In the genomic region with DNA sequence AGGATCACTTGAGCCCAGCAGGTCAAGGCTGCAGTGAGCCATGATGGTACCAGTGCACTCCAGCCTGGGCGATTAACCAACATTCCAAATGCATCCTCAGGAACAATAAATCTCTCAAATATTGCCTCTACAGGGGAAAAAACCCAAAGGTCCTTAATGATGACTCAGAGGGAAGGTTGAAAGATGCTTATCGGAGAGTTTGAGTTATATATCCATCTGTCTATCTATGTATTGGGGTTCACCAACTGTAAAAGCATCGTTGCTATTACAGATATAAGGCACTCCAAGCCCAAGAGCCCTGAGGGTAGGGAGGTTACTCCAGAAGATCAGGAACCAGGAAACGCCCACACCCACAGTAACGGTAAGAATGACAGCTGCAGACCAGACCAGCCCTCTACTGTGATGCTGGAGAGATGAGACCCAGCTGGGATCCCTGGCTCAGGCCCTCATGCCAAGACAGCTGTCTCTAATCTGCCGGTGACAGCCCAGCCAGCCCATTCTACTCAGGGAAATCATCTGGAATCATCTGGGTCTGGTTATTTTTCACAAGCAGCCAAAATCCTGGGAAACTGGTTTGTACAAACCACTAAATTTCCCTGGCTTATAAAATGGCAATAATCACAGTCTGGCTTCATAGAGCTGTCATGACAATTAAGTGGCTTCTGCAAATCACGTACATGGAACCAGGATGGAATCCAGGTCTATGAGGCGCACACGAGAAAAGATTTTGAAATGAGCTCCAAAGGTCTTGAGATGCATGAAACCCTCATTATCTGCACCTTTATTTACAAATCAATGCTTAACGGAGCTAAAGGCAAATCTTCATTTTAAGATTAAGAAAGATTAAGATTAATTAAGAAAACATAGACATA, we compare ENCODE assay signal across 8 cellular contexts. TPM values are rescaled to one million over a fixed set of nuclear protein-coding genes. Genes with fewer than 3 reads are reported as not detected.
DNase-seq lines count a peak whose midpoint lies in the region; ATAC-seq and TF ChIP-seq lines count a peak whose summit lies in the region.

No MANE protein-coding gene starts in this region.

- TF ChIP-seq CTCF in VCaP (conservative IDR thresholded peaks at IDR 0.05) (no peak), foreskin fibroblast (IDR thresholded peaks at IDR 0.05; ENCODE audit: low read depth, low read length) (no peak), upper lobe of right lung (IDR thresholded peaks at IDR 0.05) (no peak), GM20000 (IDR thresholded peaks at IDR 0.05; ENCODE audit: extremely low read depth, missing control alignments) (no peak)

- peak; percentile 74 for DNase-seq in Right ventricle myocardium inferior (ENCODE audit: missing footprints)
- no peak for DNase-seq in cardiac septum (ENCODE audit: low spot score)
- peak; percentile 65 to 86 for DNase-seq in foreskin fibroblast
- no peak for DNase-seq in upper lobe of right lung
- no peak for DNase-seq in GM20000 (ENCODE audit: low spot score)
- no peak for DNase-seq in DMS79 (lab: John Stamatoyannopoulos, UW)
- no peak for DNase-seq in NCI-H187 (lab: John Stamatoyannopoulos, UW)

- no peaks in the 10 kb centered on the region for H3K27me3 ChIP-seq in upper lobe of right lung

- intact Hi-C loops in Right ventricle myocardium inferior (cut with DNase I), result no loop called here
- intact Hi-C loops in cardiac septum (cut with DNase I), result no loop called here
- intact Hi-C loops in upper lobe of right lung (cut with DNase I), result no loop called here

- peaks cover 11% of the 10 kb centered on the region for H3K4me1 ChIP-seq in upper lobe of right lung

- no peaks in the 10 kb centered on the region for H3K36me3 ChIP-seq in upper lobe of right lung

- ATAC-seq in Right ventricle myocardium inferior, result peak; percentile 97
- peak; percentile 67 for ATAC-seq in upper lobe of right lung

- H3K9me3 ChIP-seq in upper lobe of right lung, result no peaks in the 10 kb centered on the region

- H3K27ac ChIP-seq in VCaP, result peak overlapping the region; percentile 6; the same call in 1 of the 2 replicates
- H3K27ac ChIP-seq in upper lobe of right lung, result peak overlapping the region; percentile 27

- no peak overlapping the region for H3K4me3 ChIP-seq in foreskin fibroblast (ENCODE audit: low read depth in 1 of 2, low read length in 2 of 2)
- no peak overlapping the region for H3K4me3 ChIP-seq in upper lobe of right lung

RNA-seq across cellular contexts. Expression of a gene that starts 23.8 kb away (rescaled TPM):
- total RNA-seq in Right ventricle myocardium inferior (not detected), cardiac septum (not detected), upper lobe of right lung (not detected)

RNA-seq across cellular contexts. Expression of a gene that starts 26.9 kb away (rescaled TPM):
- total RNA-seq in Right ventricle myocardium inferior (0.19 TPM), cardiac septum (not detected), upper lobe of right lung (0.75 TPM)

Comparison
In these comparisons a context has a peak if more than half of its experiments do, and no peak if none do; other contexts are left out.
1. DNase-seq: peak in Right ventricle myocardium inferior (single experiment) and foreskin fibroblast (2 of 2); none in cardiac septum (single experiment), upper lobe of right lung (single experiment), GM20000 (single experiment), DMS79 (single experiment) and NCI-H187 (0 of 2).